Comparison of ENCODE assay signal across 28 cellular contexts in the genomic region with DNA sequence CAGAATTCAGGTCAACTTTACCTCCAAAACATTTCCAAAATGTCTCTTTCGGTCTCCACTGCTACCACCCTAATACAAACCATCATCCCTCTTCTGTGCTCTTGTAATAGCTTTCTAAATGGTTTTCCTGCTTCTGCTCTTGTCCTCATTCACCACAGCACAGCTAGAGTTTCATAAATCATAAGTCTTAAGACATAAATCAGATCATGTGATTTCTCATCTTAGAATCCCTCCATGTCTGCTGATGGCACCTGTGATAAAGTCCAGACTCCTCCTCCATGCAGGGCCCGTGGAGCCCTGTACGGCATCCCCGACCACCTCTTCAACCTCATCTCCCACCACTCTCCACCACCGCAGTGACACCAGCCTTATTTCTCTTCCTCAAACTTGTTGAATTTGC.
"Had no signal": no experiment of that assay in that cellular context is flagged by ENCODE, and none has a peak within 500 bp of the region (broad histone marks: within the 10 kb centered on the region; RNA-seq: fewer than 3 reads in every experiment).

No MANE protein-coding gene starts in this region.

- H3K36me3 Mint-ChIP-seq: natural killer cell treated with Interleukin-12 subunit alpha and Interleukin-12 subunit beta and Interleukin-15 and Interleukin-18, amount 100 ng/mL, for 72 hours; neural progenitor cell; type B pancreatic cell had no signal

- H3K4me3 Mint-ChIP-seq: naive thymus-derived CD8-positive, alpha-beta T cell; natural killer cell treated with Interleukin-12 subunit alpha and Interleukin-12 subunit beta and Interleukin-15 and Interleukin-18, amount 100 ng/mL, for 72 hours; nephron progenitor cell; neural progenitor cell; stimulated activated effector memory CD8-positive, alpha-beta T cell treated with anti-CD3 and anti-CD28 coated beads, Interleukin-12 subunit alpha, Interleukin-12 subunit beta, amount 100 ng/mL, for 72 hours; stimulated activated naive CD8-positive, alpha-beta T cell treated with anti-CD3 and anti-CD28 coated beads, Interleukin-15, amount 100 ng/mL, for 72 hours; type B pancreatic cell had no signal

- DNase-seq: naive thymus-derived CD8-positive, alpha-beta T cell; nephron progenitor cell; occipital lobe; ovary; posterior cingulate gyrus; psoas muscle; right cardiac atrium; right lobe of liver; sigmoid colon; small intestine; stimulated activated CD4-positive, alpha-beta T cell treated with anti-CD3 and anti-CD28 coated beads, Interleukin-15, amount 100 ng/mL, for 24 hours; stimulated activated CD4-positive, alpha-beta T cell treated with anti-CD3 and anti-CD28 coated beads, Interleukin-2, amount 100 ng/mL, for 24 hours; stimulated activated CD4-positive, alpha-beta T cell treated with anti-CD3 and anti-CD28 coated beads, Interleukin-2, amount 100 ng/mL, for 48 hours; stimulated activated CD4-positive, alpha-beta T cell treated with anti-CD3 and anti-CD28 coated beads, Interleukin-4, amount 100 ng/mL, for 24 hours; stimulated activated naive CD4-positive, alpha-beta T cell; stimulated activated naive CD8-positive, alpha-beta T cell treated with anti-CD3 and anti-CD28 coated beads, Interleukin-15, amount 100 ng/mL, for 72 hours; stimulated activated naive CD8-positive, alpha-beta T cell treated with anti-CD3 and anti-CD28 coated beads, Interleukin-15, Interleukin-2, amounts not matched to agents 100 U/mL and 50 U/mL, for 24 hours; substantia nigra; testis; tibial artery; transverse colon; upper lobe of right lung; uterus had no signal

- H3K27me3 Mint-ChIP-seq: naive thymus-derived CD8-positive, alpha-beta T cell had no signal

- H3K27ac Mint-ChIP-seq: nephron progenitor cell; neural progenitor cell; progenitor cell of endocrine pancreas; stimulated activated effector memory CD8-positive, alpha-beta T cell treated with anti-CD3 and anti-CD28 coated beads, Interleukin-12 subunit alpha, Interleukin-12 subunit beta, amount 100 ng/mL, for 72 hours; stimulated activated naive CD8-positive, alpha-beta T cell treated with anti-CD3 and anti-CD28 coated beads, Interleukin-15, amount 100 ng/mL, for 72 hours; type B pancreatic cell had no signal

- H3K9me3 ChIP-seq: ovary, psoas muscle, right lobe of liver, testis, transverse colon, upper lobe of right lung, uterus had no signal

- ATAC-seq: naive thymus-derived CD8-positive, alpha-beta T cell; natural killer cell treated with Interleukin-12 subunit alpha and Interleukin-12 subunit beta and Interleukin-15 and Interleukin-18, amount 100 ng/mL, for 72 hours; psoas muscle; right cardiac atrium; right lobe of liver; stimulated activated effector memory CD8-positive, alpha-beta T cell treated with anti-CD3 and anti-CD28 coated beads, Interleukin-12 subunit alpha, Interleukin-12 subunit beta, amount 100 ng/mL, for 72 hours; stimulated activated naive CD8-positive, alpha-beta T cell treated with anti-CD3 and anti-CD28 coated beads, Interleukin-15, amount 100 ng/mL, for 72 hours; stimulated activated naive CD8-positive, alpha-beta T cell treated with anti-CD3 and anti-CD28 coated beads, Interleukin-15, Interleukin-2, amounts not matched to agents 100 U/mL and 50 U/mL, for 24 hours; upper lobe of right lung had no signal
